In genomic region chr17:14864127-14864526, GRCh38 we compare ENCODE assay signal across 30 cellular contexts.
DNase-seq lines count a peak whose midpoint lies in the region; ATAC-seq, FAIRE-seq and TF ChIP-seq lines count a peak whose summit lies in the region.
"Had no signal": no experiment of that assay in that cellular context is flagged by ENCODE, and none has a peak within 500 bp of the region (broad histone marks: within the 10 kb centered on the region; RNA-seq: fewer than 3 reads in every experiment).

No MANE protein-coding gene starts in this region.

- 0% methylated on average over 1 of the region's 1 CpG for WGBS in A549 (ENCODE audit: missing lambda C conversion rate)

- no peak overlapping the region for H3K9ac ChIP-seq in neural cell (ENCODE audit: low read length)
- H3K9ac ChIP-seq: BLaER1; BLaER1 treated with 17β-estradiol and CSF1 and Interleukin-3, amounts not matched to agents 10 nM and 100 nM had no signal

- H3K27me3 ChIP-seq in neural cell (ENCODE audit: insufficient read depth, low read depth, low read length) (no peaks in the 10 kb centered on the region), breast epithelium (no peaks in the 10 kb centered on the region)
- H3K27me3 ChIP-seq: BE2C; BLaER1; BLaER1 treated with 17β-estradiol and CSF1 and Interleukin-3, amounts not matched to agents 10 nM and 100 nM had no signal

- no peak overlapping the region for H2AFZ ChIP-seq in neural cell (ENCODE audit: low read depth, low read length)

- POLR2A ChIA-PET in A549 (lab: Yijun Ruan, JAX): no interaction called here

- no peaks in the 10 kb centered on the region for H3K79me2 ChIP-seq in neural cell (replicated peaks; ENCODE audit: insufficient read depth, low read length)

- H3K4me2 ChIP-seq in A549 (no peak overlapping the region), neural cell (ENCODE audit: low read length) (no peak overlapping the region)
- H3K4me2 ChIP-seq: BLaER1; BLaER1 treated with 17β-estradiol and CSF1 and Interleukin-3, amounts not matched to agents 10 nM and 100 nM had no signal

- CTCF ChIA-PET in A549 (lab: Yijun Ruan, JAX): no interaction called here

- no peak for TF ChIP-seq POLR2A in A549 (IDR thresholded peaks at IDR 0.05; ENCODE audit: low read length)
- TF ChIP-seq POLR2A in breast epithelium (IDR thresholded peaks at IDR 0.05): no peak

- no peak for ATAC-seq in A549
- ATAC-seq: CD8-positive, alpha-beta T cell had no signal

- TF ChIP-seq CTCF in A549 (IDR thresholded peaks at IDR 0.05) (no peak), neural cell (IDR thresholded peaks at IDR 0.05; ENCODE audit: poor library complexity, severe bottlenecking) (no peak), breast epithelium (IDR thresholded peaks at IDR 0.05) (no peak)

- H3K9me2 ChIP-seq in neural cell (ENCODE audit: insufficient read depth, low read length): no peaks in the 10 kb centered on the region

- H3K4me1 ChIP-seq in A549 (no peaks in the 10 kb centered on the region), breast epithelium (no peaks in the 10 kb centered on the region)
- H3K4me1 ChIP-seq: BE2C; BLaER1; BLaER1 treated with 17β-estradiol and CSF1 and Interleukin-3, amounts not matched to agents 10 nM and 100 nM; Caco-2 had no signal

- FAIRE-seq in A549 (lab: Jason Lieb, UNC): peak; percentile 88
- FAIRE-seq: A204.1, D721Med had no signal

- DNase-seq in A549 (ENCODE audit: low read depth in 1 of 2, low spot score in 1 of 2) (no peak), breast epithelium (ENCODE audit: low spot score in 2 of 2) (no peak), SKM-1 treated with dmso at 0.1 percent for 144 hours (lab: John Stamatoyannopoulos, UW; ENCODE audit: unreplicated experiment) (no peak)
- DNase-seq: 8988T; ACHN; AML-193; BE2C; C1 segment of cervical spinal cord; Caco-2; Calu3; CD4-positive, alpha-beta memory T cell; CD4-positive, alpha-beta T cell; CD4-positive, CD25-positive, alpha-beta regulatory T cell; CD8-positive, alpha-beta memory T cell; CD8-positive, alpha-beta T cell; COR-L47; DMS 273 treated with DMSO at 0.1 percent for 48 hours; DMS153; DMS53; DMS79; DMS79 treated with DMSO at 0.1 percent for 48 hours; DND-41; EL had no signal

- no peak overlapping the region for H3K27ac ChIP-seq in A549
- H3K27ac ChIP-seq in neural cell (ENCODE audit: low read length): no peak overlapping the region
- H3K27ac ChIP-seq in breast epithelium: no peak overlapping the region
- H3K27ac ChIP-seq: 22Rv1; BLaER1; BLaER1 treated with 17β-estradiol and CSF1 and Interleukin-3, amounts not matched to agents 10 nM and 100 nM; C4-2B had no signal

- H3K36me3 ChIP-seq in neural cell (ENCODE audit: insufficient read depth, low read length) (no peaks in the 10 kb centered on the region), breast epithelium (no peaks in the 10 kb centered on the region)
- H3K36me3 ChIP-seq: BE2C; BLaER1; BLaER1 treated with 17β-estradiol and CSF1 and Interleukin-3, amounts not matched to agents 10 nM and 100 nM had no signal

- TF ChIP-seq RAD21 in A549 (conservative IDR thresholded peaks at IDR 0.05 in 1 of 2, IDR thresholded peaks at IDR 0.05 in 1 of 2): no peak
- TF ChIP-seq RAD21 in neural cell (conservative IDR thresholded peaks at IDR 0.05): no peak

- H4K20me1 ChIP-seq in neural cell (ENCODE audit: insufficient read depth): no peaks in the 10 kb centered on the region
- H4K20me1 ChIP-seq: BLaER1; BLaER1 treated with 17β-estradiol and CSF1 and Interleukin-3, amounts not matched to agents 10 nM and 100 nM had no signal

- H3K9me3 ChIP-seq in A549 (no peaks in the 10 kb centered on the region), neural cell (ENCODE audit: low read length) (no peaks in the 10 kb centered on the region), breast epithelium (no peaks in the 10 kb centered on the region)
- H3K9me3 ChIP-seq: BE2C; BLaER1; BLaER1 treated with 17β-estradiol and CSF1 and Interleukin-3, amounts not matched to agents 10 nM and 100 nM; Caco-2 had no signal

- intact Hi-C loops in breast epithelium (cut with DNase I; ENCODE audit: low total_unique reads): no loop called here

- TF ChIP-seq EP300 in A549 (IDR thresholded peaks at IDR 0.05) (no peak), neural cell (conservative IDR thresholded peaks at IDR 0.05; ENCODE audit: poor library complexity, severe bottlenecking) (peak; percentile 90)

- no peak overlapping the region for H3K4me3 ChIP-seq in A549
- no peak overlapping the region for H3K4me3 ChIP-seq in neural cell (ENCODE audit: low read length)
- no peak overlapping the region for H3K4me3 ChIP-seq in breast epithelium
- H3K4me3 ChIP-seq: BLaER1; BLaER1 treated with 17β-estradiol and CSF1 and Interleukin-3, amounts not matched to agents 10 nM and 100 nM had no signal

- H3F3A ChIP-seq in neural cell (ENCODE audit: insufficient read depth, low read length, poor library complexity, severe bottlenecking): no peaks in the 10 kb centered on the region

TF ChIP-seq in A549, 52 proteins besides CTCF, POLR2A, EP300 and RAD21:
- TF ChIP-seq NR3C1 (IDR thresholded peaks at IDR 0.05) (no peak), ZC3H11A (IDR thresholded peaks at IDR 0.05) (no peak), CEBPB (IDR thresholded peaks at IDR 0.05) (no peak), HOXA7 (CRISPR knock-in tag; IDR thresholded peaks at IDR 0.05) (no peak), GATA3 (IDR thresholded peaks at IDR 0.05; ENCODE audit: borderline replicate concordance) (no peak), RARB (CRISPR knock-in tag; IDR thresholded peaks at IDR 0.05) (no peak), CBX8 (IDR thresholded peaks at IDR 0.05) (no peak), KDM1A (IDR thresholded peaks at IDR 0.05; ENCODE audit: low read depth) (no peak), E2F6 (IDR thresholded peaks at IDR 0.05; ENCODE audit: borderline replicate concordance, low read depth) (no peak), HOXB13 (CRISPR knock-in tag; IDR thresholded peaks at IDR 0.05; ENCODE audit: low read depth) (no peak), SMC3 (IDR thresholded peaks at IDR 0.05) (no peak)

TF ChIP-seq in neural cell, 6 proteins besides CTCF, POLR2A, EP300 and RAD21:
- TF ChIP-seq REST (IDR thresholded peaks at IDR 0.05; ENCODE audit: borderline replicate concordance) (peak; percentile 71), POLR2AphosphoS5 (IDR thresholded peaks at IDR 0.05) (peak; percentile 92), EZH2 (IDR thresholded peaks at IDR 0.05; ENCODE audit: borderline replicate concordance, insufficient read depth, low read length, poor library complexity, severe bottlenecking) (no peak)
